Comparison of ENCODE assay signal across 12 cellular contexts in genomic region chr14:100256339-100256895, GRCh38. TPM values are rescaled to one million over a fixed set of nuclear protein-coding genes. Genes with fewer than 3 reads are reported as not detected.
A peak's percentile ranks its signal among the peaks of the same experiment; 100 is the strongest.
DNase-seq lines count a peak whose midpoint lies in the region; ATAC-seq, FAIRE-seq and TF ChIP-seq lines count a peak whose summit lies in the region.
"Had no signal": no experiment of that assay in that cellular context is flagged by ENCODE, and none has a peak within 500 bp of the region (broad histone marks: within the 10 kb centered on the region; RNA-seq: fewer than 3 reads in every experiment).

No MANE protein-coding gene starts in this region.

- 0 out of 2 replicates have a peak overlapping the region, but pooled peaks have one; percentile 6 for H3K4me2 ChIP-seq in OCI-LY1 (ENCODE audit: low read length)

- no peaks in the 10 kb centered on the region for H3K27me3 ChIP-seq in CD4-positive, CD25-positive, alpha-beta regulatory T cell (ENCODE audit: control insufficient read depth, insufficient read depth, low read length)
- H3K27me3 ChIP-seq in OCI-LY1 (ENCODE audit: insufficient read depth, low read length) (no peaks in the 10 kb centered on the region), prostate gland (replicated peaks; ENCODE audit: insufficient read depth) (no peaks in the 10 kb centered on the region), right atrium auricular region (no peaks in the 10 kb centered on the region)

- no peak overlapping the region for H3K9ac ChIP-seq in OCI-LY1 (ENCODE audit: low read length)

- peak overlapping the region; percentile 35 for H3K4me3 ChIP-seq in CD4-positive, CD25-positive, alpha-beta regulatory T cell (ENCODE audit: low read depth, low read length)
- no peak overlapping the region for H3K4me3 ChIP-seq in OCI-LY1 (ENCODE audit: low read depth, low read length, poor library complexity, severe bottlenecking)
- H3K4me3 ChIP-seq in prostate gland, result no peak overlapping the region
- no peak overlapping the region for H3K4me3 ChIP-seq in right atrium auricular region

- H3K9me2 ChIP-seq in OCI-LY1 (ENCODE audit: low read depth, low read length), result no peaks in the 10 kb centered on the region

- H3K4me3 Mint-ChIP-seq in CD4-positive, CD25-positive, alpha-beta regulatory T cell, result peak overlapping the region in 3 of 4 donors; percentile 4 to 29 (median 25)

- H3K36me3 ChIP-seq in CD4-positive, CD25-positive, alpha-beta regulatory T cell (ENCODE audit: control insufficient read depth, insufficient read depth, low read length), result peaks cover 3% of the 10 kb centered on the region
- peaks cover 20% of the 10 kb centered on the region; the same call in 1 of the 2 replicates for H3K36me3 ChIP-seq in OCI-LY1 (ENCODE audit: insufficient read depth, low read length)
- no peaks in the 10 kb centered on the region for H3K36me3 ChIP-seq in prostate gland
- no peaks in the 10 kb centered on the region for H3K36me3 ChIP-seq in right atrium auricular region

- no peak for TF ChIP-seq CTCF in OCI-LY1 (IDR thresholded peaks at IDR 0.05; ENCODE audit: low read length)
- no peak for TF ChIP-seq CTCF in prostate gland (IDR thresholded peaks at IDR 0.05)
- no peak for TF ChIP-seq CTCF in right atrium auricular region (IDR thresholded peaks at IDR 0.05)

- H4K20me1 ChIP-seq in OCI-LY1 (ENCODE audit: insufficient read depth, low read length), result no peaks in the 10 kb centered on the region

- H3K9me3 ChIP-seq in CD4-positive, CD25-positive, alpha-beta regulatory T cell (ENCODE audit: control insufficient read depth in 2 of 2, low read length in 2 of 2), result no peaks in the 10 kb centered on the region
- H3K9me3 ChIP-seq in OCI-LY1 (ENCODE audit: low read length) (no peaks in the 10 kb centered on the region), prostate gland (no peaks in the 10 kb centered on the region), right atrium auricular region (no peaks in the 10 kb centered on the region)

- peak; percentile 86 for FAIRE-seq in GM19239 (lab: Jason Lieb, UNC)
- FAIRE-seq: kidney had no signal

- ATAC-seq in CD4-positive, CD25-positive, alpha-beta regulatory T cell (ENCODE audit: low read depth in 2 of 2), result peak in 1 of 2 donors; percentile 24
- ATAC-seq in HG02938 (IDR thresholded peaks at IDR 0.05; ENCODE audit: unreplicated experiment) (peak; percentile 59), left colon (no peak)

- H3K27me3 Mint-ChIP-seq in CD4-positive, CD25-positive, alpha-beta regulatory T cell, result no peaks in the 10 kb centered on the region

- H3F3A ChIP-seq in OCI-LY1 (ENCODE audit: insufficient read depth, low read length), result no peaks in the 10 kb centered on the region

- peaks cover 81% of the 10 kb centered on the region for H3K4me1 ChIP-seq in CD4-positive, CD25-positive, alpha-beta regulatory T cell (ENCODE audit: control insufficient read depth, insufficient read depth, low read length, poor library complexity, severe bottlenecking)
- H3K4me1 ChIP-seq in OCI-LY1 (ENCODE audit: insufficient read depth, low read length, severe bottlenecking) (peaks cover 45% of the 10 kb centered on the region), prostate gland (replicated peaks) (peaks cover 8% of the 10 kb centered on the region), right atrium auricular region (peaks cover 0 to 52% of the 10 kb centered on the region in 2 donors)

- peak overlapping the region in 2 of 3 donors; percentile 8 to 82 for H3K27ac Mint-ChIP-seq in CD4-positive, CD25-positive, alpha-beta regulatory T cell

- DNase-seq in CD4-positive, CD25-positive, alpha-beta regulatory T cell, result no peak
- no peak for DNase-seq in GM19239 (ENCODE audit: insufficient read length, low spot score)
- DNase-seq in NCI-H82 treated with DMSO at 0.1 percent for 48 hours (lab: John Stamatoyannopoulos, UW; ENCODE audit: unreplicated experiment), result no peak
- DNase-seq in prostate gland (ENCODE audit: low spot score), result no peak
- DNase-seq in right atrium auricular region (ENCODE audit: low spot score), result no peak
- DNase-seq in left colon, result no peak
- DNase-seq: erythroblast, IMR-90, kidney, NCI-H510A treated with DMSO at 0.1 percent for 48 hours had no signal

- no peaks in the 10 kb centered on the region for H3K36me3 Mint-ChIP-seq in CD4-positive, CD25-positive, alpha-beta regulatory T cell

- H3K4me1 Mint-ChIP-seq in CD4-positive, CD25-positive, alpha-beta regulatory T cell, result peaks cover 45 to 93% (median 70%) of the 10 kb centered on the region in 4 donors

- TF ChIP-seq POLR2A in prostate gland (IDR thresholded peaks at IDR 0.05), result no peak

- peaks cover 97% of the 10 kb centered on the region for H3K79me2 ChIP-seq in OCI-LY1 (ENCODE audit: insufficient read depth, low read length)

- no peak overlapping the region for H3K27ac ChIP-seq in CD4-positive, CD25-positive, alpha-beta regulatory T cell (ENCODE audit: insufficient read depth, low read length, poor library complexity, severe bottlenecking)
- H3K27ac ChIP-seq in OCI-LY1 (ENCODE audit: low read depth, low read length, poor library complexity, severe bottlenecking), result peak overlapping the region; percentile 75
- H3K27ac ChIP-seq in prostate gland, result no peak overlapping the region
- no peak overlapping the region for H3K27ac ChIP-seq in right atrium auricular region

- 90% methylated on average over 3 of the region's 3 CpGs for WGBS in prostate gland

- no peaks in the 10 kb centered on the region for H3K9me3 Mint-ChIP-seq in CD4-positive, CD25-positive, alpha-beta regulatory T cell

- H2AFZ ChIP-seq in OCI-LY1 (ENCODE audit: low read length), result no peak overlapping the region

- intact Hi-C loops in prostate gland (cut with DNase I), result no loop called here
- intact Hi-C loops in left colon (cut with DNase I, micrococcal nuclease), result no loop called here

RNA-seq across cellular contexts. Expression of gene YY1, which starts 17.5 kb away (rescaled TPM):
- 79.4 TPM for total RNA-seq in CD4-positive, CD25-positive, alpha-beta regulatory T cell
- 10 to 100 TPM; 16.4 to 21.9 (median 19.0) TPM for polyA plus RNA-seq in CD4-positive, CD25-positive, alpha-beta regulatory T cell
- total RNA-seq in prostate gland (10 to 100 TPM; 44.4 to 60.7 TPM), right atrium auricular region (10 to 100 TPM; 31.3 to 36.3 TPM), left colon (10 to 100 TPM; 57.4 to 70.1 TPM)

RNA-seq across cellular contexts. Expression of gene SLC25A29, which starts 49.8 kb away (rescaled TPM):
- 5.3 TPM for total RNA-seq in CD4-positive, CD25-positive, alpha-beta regulatory T cell
- 1 to 10 TPM in 3 of 4 donors, under 1 TPM in 1; 0.69 to 7.9 (median 1.8) TPM for polyA plus RNA-seq in CD4-positive, CD25-positive, alpha-beta regulatory T cell
- total RNA-seq in prostate gland, result 100 to 1,000 TPM; 147 to 169 TPM
- 10 to 100 TPM; 24.7 to 34.0 TPM for total RNA-seq in right atrium auricular region
- total RNA-seq in left colon, result 10 to 100 TPM; 21.9 to 27.8 TPM

Comparison
In these comparisons a context has a peak if more than half of its experiments do, and no peak if none do; other contexts are left out.
1. RNA of gene SLC25A29, which starts 49.8 kb away (total RNA-seq): 147 to 169 TPM in prostate gland; 24.7 to 34.0 TPM in right atrium auricular region, 21.9 to 27.8 TPM in left colon and 5.3 TPM in CD4-positive, CD25-positive, alpha-beta regulatory T cell (single experiment); every median in the first group is over 4 times any median in the second.